Comparison of ENCODE assay signal across 7 cellular contexts in genomic region chr7:20199015-20199737, GRCh38. TPM values are rescaled to one million over a fixed set of nuclear protein-coding genes. Genes with fewer than 3 reads are reported as not detected.
A peak's percentile ranks its signal among the peaks of the same experiment; 100 is the strongest.
DNase-seq lines count a peak whose midpoint lies in the region; ATAC-seq and TF ChIP-seq lines count a peak whose summit lies in the region.

No MANE protein-coding gene starts in this region.

- ATAC-seq in GM21825 (IDR thresholded peaks at IDR 0.05; ENCODE audit: unreplicated experiment): peak; percentile 90

- DNase-seq in GM13976 (ENCODE audit: low spot score) (peak; percentile 41), RPMI7951 (ENCODE audit: low read depth) (peak; percentile 96), fibroblast of pulmonary artery (ENCODE audit: low read depth) (peak; percentile 76), foreskin melanocyte (no peak)

- H3K27me3 ChIP-seq in skeletal muscle satellite cell (ENCODE audit: control insufficient read depth, insufficient read depth, low read length): no peaks in the 10 kb centered on the region

- H3K4me2 ChIP-seq in skeletal muscle satellite cell (ENCODE audit: low read length): peak overlapping the region; percentile 29

- peaks cover 2% of the 10 kb centered on the region for H3K36me3 Mint-ChIP-seq in IgD-negative memory B cell

- H3K27me3 Mint-ChIP-seq in IgD-negative memory B cell: no peaks in the 10 kb centered on the region

- no peak for TF ChIP-seq CTCF in GM13976 (IDR thresholded peaks at IDR 0.05; ENCODE audit: borderline replicate concordance, control extremely low read depth, extremely low read depth, insufficient read depth, missing control alignments)
- no peak for TF ChIP-seq CTCF in fibroblast of pulmonary artery (IDR thresholded peaks at IDR 0.05; ENCODE audit: low read length, missing control alignments)

- no peak overlapping the region for H3K9ac ChIP-seq in skeletal muscle satellite cell (ENCODE audit: low read depth, low read length)

- in situ Hi-C loops in GM13976 (cut with MboI; ENCODE audit: low sequenced_read_pairs, unreplicated experiment): no loop called here

- H3K4me3 ChIP-seq in fibroblast of pulmonary artery (replicated peaks; ENCODE audit: low read depth, low read length) (no peak overlapping the region), skeletal muscle satellite cell (ENCODE audit: low read length) (no peak overlapping the region)

- H3K4me3 Mint-ChIP-seq in IgD-negative memory B cell: peak overlapping the region; percentile 6 to 88 (median 24)

- H3K9me3 Mint-ChIP-seq in IgD-negative memory B cell: no peaks in the 10 kb centered on the region

- H3K27ac Mint-ChIP-seq in IgD-negative memory B cell: peak overlapping the region; percentile 65 to 90 (median 82)

- peaks cover 11% of the 10 kb centered on the region for H3K4me1 ChIP-seq in skeletal muscle satellite cell (ENCODE audit: control insufficient read depth, insufficient read depth, low read length)

- no peaks in the 10 kb centered on the region for H3K36me3 ChIP-seq in skeletal muscle satellite cell (ENCODE audit: insufficient read depth, low read length)

- peaks cover 24 to 32% (median 31%) of the 10 kb centered on the region in 3 donors for H3K4me1 Mint-ChIP-seq in IgD-negative memory B cell

- no peaks in the 10 kb centered on the region for H3K9me3 ChIP-seq in skeletal muscle satellite cell (replicated peaks; ENCODE audit: low read length)

RNA-seq across cellular contexts. Expression of gene MACC1, which starts 18.0 kb away (rescaled TPM):
- 1.2 TPM for polyA plus RNA-seq in IgD-negative memory B cell
- total RNA-seq in RPMI7951 (2014; rRNA removed; shearing (Covaris generic)): 0.24 and 0.39 TPM in 2 replicates
- not detected in 2 replicates for total RNA-seq in skeletal muscle satellite cell (2012; rRNA removed)
